1 cellular context compared by ENCODE assay signal in genomic region chr9:99860266-99860665, GRCh38.
TF ChIP-seq lines count a peak whose summit lies in the region.

No MANE protein-coding gene starts in this region.

TF ChIP-seq in HepG2, 621 proteins besides CTCF, POLR2A, EP300 and RAD21:
- TF ChIP-seq FOXA1 (IDR thresholded peaks at IDR 0.05) (peak; percentile 61; the same call in 1 of the 2 replicates), FOXA1 (CRISPR knock-in tag; IDR thresholded peaks at IDR 0.05) (no peak), BRCA1 (CRISPR knock-in tag; IDR thresholded peaks at IDR 0.05) (no peak)
